8 cellular contexts compared by ENCODE assay signal in genomic region chr1:168135982-168136708, GRCh38. TPM values are rescaled to one million over a fixed set of nuclear protein-coding genes. Genes with fewer than 3 reads are reported as not detected.
DNase-seq lines count a peak whose midpoint lies in the region; ATAC-seq and TF ChIP-seq lines count a peak whose summit lies in the region.

No MANE protein-coding gene starts in this region.

- H3K27me3 Mint-ChIP-seq in activated CD4-positive, alpha-beta T cell treated with anti-CD3 and anti-CD28 coated beads, Interleukin-2, amount 10 ng/mL, durations not matched to agents 24 days and 14 days = peaks cover 60% of the 10 kb centered on the region

- H3K9me3 Mint-ChIP-seq in activated CD4-positive, alpha-beta T cell treated with anti-CD3 and anti-CD28 coated beads, Interleukin-2, amount 10 ng/mL, durations not matched to agents 24 days and 14 days = no peaks in the 10 kb centered on the region

- WGBS in mammary epithelial cell (ENCODE audit: low coverage, missing lambda C conversion rate) = 6% methylated on average over 7 of the region's 61 CpGs
- WGBS in right lobe of liver (ENCODE audit: insufficient coverage, low coverage, low lambda C conversion rate, missing lambda C conversion rate) = 0% methylated on average over 15 of the region's 61 CpGs
- WGBS in thymus = 1% methylated on average over 61 of the region's 61 CpGs

- H3K27ac ChIP-seq in mammary epithelial cell (ENCODE audit: insufficient read depth, low read depth, low read length) = peak overlapping the region; percentile 1
- no peak overlapping the region for H3K27ac ChIP-seq in right lobe of liver
- H3K27ac ChIP-seq in thymus (ENCODE audit: low read depth) = no peak overlapping the region

- CTCF ChIA-PET in mammary epithelial cell (lab: Charles Lee; ENCODE audit: low non-redundant PET) = no interaction called here

- H3K4me2 ChIP-seq in mammary epithelial cell (ENCODE audit: insufficient read depth, low read depth, low read length) = peak overlapping the region; percentile 91

- H4K20me1 ChIP-seq in mammary epithelial cell (ENCODE audit: insufficient read depth, low read length) = no peaks in the 10 kb centered on the region

- no peaks in the 10 kb centered on the region for H3K36me3 ChIP-seq in mammary epithelial cell (ENCODE audit: insufficient read depth, low read length)
- H3K36me3 ChIP-seq in right lobe of liver = no peaks in the 10 kb centered on the region
- no peaks in the 10 kb centered on the region for H3K36me3 ChIP-seq in thymus (ENCODE audit: control insufficient read depth, insufficient read depth)

- dilution Hi-C loops in mammary epithelial cell (cut with HindIII; ENCODE audit: low sequenced_read_pairs) = no loop called here

- in situ Hi-C loops in mammary epithelial cell (cut with MboI; ENCODE audit: low sequenced_read_pairs in 2 of 2) = no loop called here

- peaks cover 3% of the 10 kb centered on the region for H3K4me1 ChIP-seq in mammary epithelial cell (ENCODE audit: insufficient read depth, low read length)
- peaks cover 0 to 7% (median 3%) of the 10 kb centered on the region in 4 donors for H3K4me1 ChIP-seq in right lobe of liver
- peaks cover 5% of the 10 kb centered on the region for H3K4me1 ChIP-seq in thymus (ENCODE audit: control insufficient read depth, insufficient read depth, low read length)

- peak overlapping the region; percentile 91 for H3K4me3 Mint-ChIP-seq in activated CD4-positive, alpha-beta T cell treated with anti-CD3 and anti-CD28 coated beads, Interleukin-2, amount 10 ng/mL, durations not matched to agents 24 days and 14 days

- intact Hi-C loops in activated CD4-positive, alpha-beta T cell treated with anti-CD3 and anti-CD28 coated beads, Interleukin-2, amount 10 ng/mL, durations not matched to agents 24 days and 14 days (cut with micrococcal nuclease) = loop anchor here (5.0 kb wide), 1 partner anchor 91 kb away; the partner anchor contains the start of gene SFT2D2
- intact Hi-C loops in mammary epithelial cell (cut with micrococcal nuclease) = loop anchor here (2.0 kb wide), 3 partner anchors 23 to 43 kb away; partner anchors contain the start of gene TIPRL
- intact Hi-C loops in right lobe of liver (cut with DNase I) = no loop called here

- TSS peak; percentile 42 for BruUV-seq in mammary epithelial cell (replicated peaks; lab: Mats Ljungman, UMichigan)

- no peaks in the 10 kb centered on the region for H3K9me3 ChIP-seq in mammary epithelial cell (replicated peaks; ENCODE audit: insufficient read depth, low read length)
- H3K9me3 ChIP-seq in right lobe of liver = no peaks in the 10 kb centered on the region
- no peaks in the 10 kb centered on the region for H3K9me3 ChIP-seq in thymus (ENCODE audit: control insufficient read depth)

- H3K36me3 Mint-ChIP-seq in activated CD4-positive, alpha-beta T cell treated with anti-CD3 and anti-CD28 coated beads, Interleukin-2, amount 10 ng/mL, durations not matched to agents 24 days and 14 days (ENCODE audit: low read depth) = peaks cover 4% of the 10 kb centered on the region

- peak overlapping the region; percentile 46 to 73 (median 67) for H3K4me3 ChIP-seq in mammary epithelial cell (replicated peaks in 1 of 3; ENCODE audit: insufficient read depth in 1 of 3, low read depth in 2 of 3, low read length in 3 of 3)
- H3K4me3 ChIP-seq in right lobe of liver = peak overlapping the region; percentile 51 to 60 (median 55)
- peak overlapping the region; percentile 63 for H3K4me3 ChIP-seq in thymus (ENCODE audit: low read length)

- peak overlapping the region; percentile 75 for H2AFZ ChIP-seq in mammary epithelial cell (ENCODE audit: low read depth, low read length)

- no peak for TF ChIP-seq POLR2A in right lobe of liver (IDR thresholded peaks at IDR 0.05)

- no peak for TF ChIP-seq CTCF in mammary epithelial cell (conservative IDR thresholded peaks at IDR 0.05 in 1 of 2, IDR thresholded peaks at IDR 0.05 in 1 of 2; ENCODE audit: extremely low read depth in 1 of 2, insufficient read depth in 1 of 2, low read depth in 1 of 2, low read length in 2 of 2)
- no peak for TF ChIP-seq CTCF in right lobe of liver (IDR thresholded peaks at IDR 0.05)

- ATAC-seq in right lobe of liver (peak; percentile 43 to 52 (median 48)), GM21526 (IDR thresholded peaks at IDR 0.05; ENCODE audit: low FRiP score, unreplicated experiment) (no peak)

- H3K27me3 ChIP-seq in mammary epithelial cell (ENCODE audit: insufficient read depth, low read length) (no peaks in the 10 kb centered on the region), right lobe of liver (peaks cover 0 to 14% of the 10 kb centered on the region in 2 donors), thymus (ENCODE audit: control insufficient read depth, insufficient read depth) (peaks cover 29% of the 10 kb centered on the region)

- H3K9ac ChIP-seq in mammary epithelial cell (ENCODE audit: insufficient read depth, low read length) = peak overlapping the region; percentile 45

- H3K4me1 Mint-ChIP-seq in activated CD4-positive, alpha-beta T cell treated with anti-CD3 and anti-CD28 coated beads, Interleukin-2, amount 10 ng/mL, durations not matched to agents 24 days and 14 days = peaks cover 15% of the 10 kb centered on the region

- peaks cover 16% of the 10 kb centered on the region for H3K79me2 ChIP-seq in mammary epithelial cell (ENCODE audit: insufficient read depth, low read length)

- no peak overlapping the region for H3K27ac Mint-ChIP-seq in activated CD4-positive, alpha-beta T cell treated with anti-CD3 and anti-CD28 coated beads, Interleukin-2, amount 10 ng/mL, durations not matched to agents 24 days and 14 days

- DNase-seq in activated CD4-positive, alpha-beta T cell treated with anti-CD3 and anti-CD28 coated beads, Interleukin-2, amount 10 ng/mL, durations not matched to agents 24 days and 14 days = peak; percentile 68
- no peak for DNase-seq in activated CD4-positive, alpha-beta T cell treated with anti-CD3 and anti-CD28 coated beads for 1 hour
- peak; percentile 28 for DNase-seq in OCI-M1 (lab: John Stamatoyannopoulos, UW)
- peak; percentile 48 for DNase-seq in mammary epithelial cell
- DNase-seq in right lobe of liver = peak in 1 of 3 donors; percentile 28
- no peak for DNase-seq in HCEC 1CT

RNA-seq across cellular contexts. Expression of gene GPR161, which starts 0.6 kb away (rescaled TPM):
- 0.51 and 0.85 TPM in 2 replicates for total RNA-seq in activated CD4-positive, alpha-beta T cell treated with anti-CD3 and anti-CD28 coated beads, Interleukin-2, amount 10 ng/mL, durations not matched to agents 24 days and 14 days
- total RNA-seq in mammary epithelial cell = 10 to 100 TPM; 15.0 to 27.1 TPM
- 17.8 TPM for polyA plus RNA-seq in mammary epithelial cell
- polyA minus RNA-seq in mammary epithelial cell = 60.3 TPM
- total RNA-seq in right lobe of liver = 1 to 10 TPM in 1 of 6 experiments, under 1 TPM in 5; 0.43 to 1.4 (median 0.48) TPM
- polyA plus RNA-seq in thymus = 1.6 TPM

RNA-seq across cellular contexts. Expression of gene TIPRL, which starts 42.6 kb away (rescaled TPM):
- total RNA-seq in activated CD4-positive, alpha-beta T cell treated with anti-CD3 and anti-CD28 coated beads, Interleukin-2, amount 10 ng/mL, durations not matched to agents 24 days and 14 days = 46.8 and 49.2 TPM in 2 replicates
- 10 to 100 TPM; 32.5 to 46.0 TPM for total RNA-seq in mammary epithelial cell
- 22.9 TPM for polyA plus RNA-seq in mammary epithelial cell
- 5.1 TPM for polyA minus RNA-seq in mammary epithelial cell
- 10 to 100 TPM; 12.1 to 24.1 (median 15.7) TPM for total RNA-seq in right lobe of liver
- polyA plus RNA-seq in thymus = 29.5 TPM

Comparison
In these comparisons a context has a peak if more than half of its experiments do, and no peak if none do; other contexts are left out.
1. DNase-seq: peak in activated CD4-positive, alpha-beta T cell treated with anti-CD3 and anti-CD28 coated beads, Interleukin-2, amount 10 ng/mL, durations not matched to agents 24 days and 14 days (single experiment), OCI-M1 (single experiment) and mammary epithelial cell (single experiment); none in activated CD4-positive, alpha-beta T cell treated with anti-CD3 and anti-CD28 coated beads for 1 hour (single experiment) and HCEC 1CT (single experiment).
2. intact Hi-C loops: an anchor here in activated CD4-positive, alpha-beta T cell treated with anti-CD3 and anti-CD28 coated beads, Interleukin-2, amount 10 ng/mL, durations not matched to agents 24 days and 14 days (5.0 kb wide) and mammary epithelial cell (2.0 kb wide); none called in right lobe of liver.
3. Peak in every context shown above with its lines, with median percentiles within 50 percentile points of each other: H3K4me3 ChIP-seq.